Comparison of ENCODE assay signal across 1 cellular context in genomic region chr4:99088485-99089365, GRCh38.
TF ChIP-seq lines count a peak whose summit lies in the region.

ADH5 (minus strand) TSS chr4:99088788; CDS start chr4:99088700, 88 bp downstream.

TF ChIP-seq in HepG2, 621 proteins besides CTCF, POLR2A, EP300 and RAD21 (continued from another document and continues in another):
- TF ChIP-seq ZHX1 (CRISPR knock-in tag; IDR thresholded peaks at IDR 0.05; ENCODE audit: low read depth), result peak; percentile 86; the same call in 1 of the 2 replicates
- TF ChIP-seq ZBTB26 (CRISPR knock-in tag; IDR thresholded peaks at IDR 0.05; ENCODE audit: borderline replicate concordance), result peak; percentile 44; the same call in 1 of the 2 replicates
- no peak for TF ChIP-seq SNRNP70 (IDR thresholded peaks at IDR 0.05; ENCODE audit: low read depth, low read length)
- no peak for TF ChIP-seq ATRX (CRISPR knock-in tag; IDR thresholded peaks at IDR 0.05; ENCODE audit: borderline replicate concordance)
- peak in 1 of 2 experiments; percentile 63; a peak in 1 of 4 replicates for TF ChIP-seq REST (IDR thresholded peaks at IDR 0.05; ENCODE audit: borderline replicate concordance in 1 of 2, low read depth in 1 of 2, low read length in 2 of 2)
- peak; percentile 72; the same call in 1 of the 2 replicates for TF ChIP-seq MEIS2 (CRISPR knock-in tag; IDR thresholded peaks at IDR 0.05)
- TF ChIP-seq MYPOP (CRISPR knock-in tag; IDR thresholded peaks at IDR 0.05), result peak; percentile 12; the same call in 1 of the 2 replicates
- no peak for TF ChIP-seq ZNF552 (CRISPR knock-in tag; IDR thresholded peaks at IDR 0.05; ENCODE audit: borderline replicate concordance)
- peak; percentile 47; the same call in 1 of the 2 replicates for TF ChIP-seq ZNF607 (CRISPR knock-in tag; IDR thresholded peaks at IDR 0.05; ENCODE audit: borderline replicate concordance)
- no peak for TF ChIP-seq ZBTB46 (CRISPR knock-in tag; IDR thresholded peaks at IDR 0.05; ENCODE audit: borderline replicate concordance)
- peak; percentile 66; the same call in 1 of the 2 replicates for TF ChIP-seq ZBTB7A (CRISPR knock-in tag; IDR thresholded peaks at IDR 0.05)
- 0 out of 2 replicates have a peak, but pooled peaks have one; percentile 42 for TF ChIP-seq ZNF749 (CRISPR knock-in tag; IDR thresholded peaks at IDR 0.05; ENCODE audit: borderline replicate concordance)
- no peak for TF ChIP-seq ZNF326 (CRISPR knock-in tag; IDR thresholded peaks at IDR 0.05; ENCODE audit: borderline replicate concordance)
- TF ChIP-seq MIXL1 (CRISPR knock-in tag; IDR thresholded peaks at IDR 0.05), result peak; percentile 43; the same call in 1 of the 2 replicates
- peak; percentile 66; the same call in 1 of the 2 replicates for TF ChIP-seq ZBTB34 (CRISPR knock-in tag; IDR thresholded peaks at IDR 0.05)
- peak; percentile 83 for TF ChIP-seq ZNF605 (CRISPR knock-in tag; IDR thresholded peaks at IDR 0.05)
- TF ChIP-seq AFF4 (CRISPR knock-in tag; IDR thresholded peaks at IDR 0.05), result peak; percentile 50; the same call in 1 of the 2 replicates
- peak; percentile 56; the same call in 1 of the 2 replicates for TF ChIP-seq THRA (CRISPR knock-in tag; IDR thresholded peaks at IDR 0.05; ENCODE audit: borderline replicate concordance)
- no peak for TF ChIP-seq SRSF4 (IDR thresholded peaks at IDR 0.05; ENCODE audit: low read depth, low read length, poor library complexity, severe bottlenecking)
- TF ChIP-seq ZBTB39 (CRISPR knock-in tag; IDR thresholded peaks at IDR 0.05), result no peak
- 0 out of 2 replicates have a peak, but pooled peaks have one; percentile 12 for TF ChIP-seq JUND (CRISPR knock-in tag; IDR thresholded peaks at IDR 0.05)
- TF ChIP-seq ZFP91 (CRISPR knock-in tag; IDR thresholded peaks at IDR 0.05; ENCODE audit: borderline replicate concordance), result peak; percentile 39
- peak; percentile 68; the same call in 1 of the 2 replicates for TF ChIP-seq MXD1 (CRISPR knock-in tag; IDR thresholded peaks at IDR 0.05)
- TF ChIP-seq ZFP37 (CRISPR knock-in tag; IDR thresholded peaks at IDR 0.05; ENCODE audit: borderline replicate concordance), result no peak
- TF ChIP-seq ZNF354B (CRISPR knock-in tag; IDR thresholded peaks at IDR 0.05), result 0 out of 2 replicates have a peak, but pooled peaks have one; percentile 52
- TF ChIP-seq THYN1 (CRISPR knock-in tag; IDR thresholded peaks at IDR 0.05; ENCODE audit: borderline replicate concordance, low read depth), result no peak; the same call in 1 of the 2 replicates
- TF ChIP-seq KDM2A (CRISPR knock-in tag; IDR thresholded peaks at IDR 0.05; ENCODE audit: borderline replicate concordance, low read depth), result peak; percentile 71
- TF ChIP-seq POLR2G (IDR thresholded peaks at IDR 0.05; ENCODE audit: low read depth, low read length), result peak; percentile 93
- TF ChIP-seq U2AF2 (IDR thresholded peaks at IDR 0.05; ENCODE audit: low read depth, low read length), result no peak
- TF ChIP-seq DPF2 (CRISPR knock-in tag; IDR thresholded peaks at IDR 0.05; ENCODE audit: borderline replicate concordance, low read depth), result no peak
